Comparison of ENCODE assay signal across 8 cellular contexts in the genomic region with DNA sequence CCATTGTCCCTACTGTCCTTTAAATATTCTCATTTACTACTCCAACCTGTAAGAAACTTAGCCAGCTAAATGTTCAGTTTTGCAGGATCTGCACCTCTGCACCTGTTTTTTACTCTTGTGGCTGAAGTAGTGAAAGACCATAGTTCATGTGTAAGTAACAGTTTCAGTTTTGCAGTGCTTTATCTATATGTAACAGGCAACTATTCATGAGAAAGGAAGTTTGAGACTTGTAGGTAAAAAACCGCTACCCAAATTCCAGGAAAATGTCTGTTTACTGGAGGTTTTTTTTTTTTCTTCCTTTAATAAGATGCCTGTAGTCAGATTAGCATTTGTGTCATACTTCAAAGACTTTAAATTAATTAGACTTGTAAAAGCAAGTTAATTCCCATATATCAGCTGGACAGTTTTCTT.
DNase-seq lines count a peak whose midpoint lies in the region; ATAC-seq and TF ChIP-seq lines count a peak whose summit lies in the region.

No MANE protein-coding gene starts in this region.

- H3K9ac ChIP-seq in MM.1S (ENCODE audit: low read length), result no peak overlapping the region

- DNase-seq in MM.1S (peak; percentile 85), NCI-H524 treated with DMSO at 0.1 percent for 48 hours (lab: John Stamatoyannopoulos, UW) (no peak), WERI-Rb-1 (no peak), cerebellar cortex (ENCODE audit: low spot score) (no peak), HCEC 1CT (no peak)

- no peaks in the 10 kb centered on the region for H4K20me1 ChIP-seq in MM.1S (ENCODE audit: insufficient read depth, low read length)

- H2AFZ ChIP-seq in MM.1S (ENCODE audit: low read length), result no peak overlapping the region

- ATAC-seq in GM18858 (IDR thresholded peaks at IDR 0.05; ENCODE audit: unreplicated experiment) (peak; percentile 66), HG02571 (IDR thresholded peaks at IDR 0.05; ENCODE audit: unreplicated experiment) (peak; percentile 72)

- no peak for TF ChIP-seq CTCF in MM.1S (IDR thresholded peaks at IDR 0.05; ENCODE audit: low read length)
- no peak for TF ChIP-seq CTCF in WERI-Rb-1 (IDR thresholded peaks at IDR 0.05; ENCODE audit: low read depth, low read length)

- H3K4me1 ChIP-seq in MM.1S (ENCODE audit: low read length) (peaks cover 34% of the 10 kb centered on the region), muscle layer of duodenum (ENCODE audit: control insufficient read depth in 1 of 2, insufficient read depth in 2 of 2, low read length in 2 of 2) (peaks cover 0 to 6% of the 10 kb centered on the region in 2 donors)

- peak overlapping the region; percentile 50; the same call in 1 of the 2 replicates for H3K4me2 ChIP-seq in MM.1S (ENCODE audit: low read depth, low read length)

- H3F3A ChIP-seq in MM.1S (ENCODE audit: insufficient read depth, low read length), result peaks cover 17% of the 10 kb centered on the region

- H3K9me2 ChIP-seq in MM.1S (replicated peaks; ENCODE audit: insufficient read depth, low read length), result no peaks in the 10 kb centered on the region

- H3K27ac ChIP-seq in MM.1S (ENCODE audit: low read length) (peak overlapping the region; percentile 6; the same call in 1 of the 2 replicates), muscle layer of duodenum (ENCODE audit: low read length) (peak overlapping the region; percentile 20), WERI-Rb-1 (no peak overlapping the region)

- no peak overlapping the region for H3K4me3 ChIP-seq in MM.1S (ENCODE audit: low read length)
- peak overlapping the region in 1 of 2 donors; percentile 9 for H3K4me3 ChIP-seq in muscle layer of duodenum (ENCODE audit: low read depth in 1 of 2, low read length in 2 of 2)
- no peak overlapping the region for H3K4me3 ChIP-seq in WERI-Rb-1 (ENCODE audit: low read depth, low read length)

- H3K27me3 ChIP-seq in MM.1S (replicated peaks; ENCODE audit: insufficient read depth, low read length) (peaks cover 18% of the 10 kb centered on the region), muscle layer of duodenum (ENCODE audit: low read depth, low read length) (no peaks in the 10 kb centered on the region), WERI-Rb-1 (ENCODE audit: insufficient read depth, low read depth, severe bottlenecking) (no peaks in the 10 kb centered on the region)

- H3K79me2 ChIP-seq in MM.1S (ENCODE audit: low read length), result no peaks in the 10 kb centered on the region

- H3K36me3 ChIP-seq in MM.1S (replicated peaks; ENCODE audit: insufficient read depth, low read length), result no peaks in the 10 kb centered on the region
- H3K36me3 ChIP-seq in muscle layer of duodenum (ENCODE audit: control insufficient read depth in 1 of 2, insufficient read depth in 2 of 2, low read length in 2 of 2), result no peaks in the 10 kb centered on the region
- H3K36me3 ChIP-seq in WERI-Rb-1, result no peaks in the 10 kb centered on the region

- H3K9me3 ChIP-seq in MM.1S (replicated peaks; ENCODE audit: insufficient read depth, low read length) (no peaks in the 10 kb centered on the region), muscle layer of duodenum (ENCODE audit: control insufficient read depth in 1 of 2, low read length in 2 of 2) (no peaks in the 10 kb centered on the region), WERI-Rb-1 (ENCODE audit: severe bottlenecking) (no peaks in the 10 kb centered on the region)
